Comparison of ENCODE assay signal across 23 cellular contexts in genomic region chr21:46468110-46468774, GRCh38. TPM values are rescaled to one million over a fixed set of nuclear protein-coding genes. Genes with fewer than 3 reads are reported as not detected.
DNase-seq lines count a peak whose midpoint lies in the region; ATAC-seq and TF ChIP-seq lines count a peak whose summit lies in the region.
"Had no signal": no experiment of that assay in that cellular context is flagged by ENCODE, and none has a peak within 500 bp of the region (broad histone marks: within the 10 kb centered on the region; RNA-seq: fewer than 3 reads in every experiment).

No MANE protein-coding gene starts in this region.

- no peak overlapping the region for H3K4me3 Mint-ChIP-seq in central memory CD8-positive, alpha-beta T cell
- no peak overlapping the region for H3K4me3 Mint-ChIP-seq in osteocyte (ENCODE audit: unreplicated experiment)
- H3K4me3 Mint-ChIP-seq: activated T-helper 1 cell treated with anti-CD3 and anti-CD28 coated beads, Interleukin-12 subunit alpha, Interleukin-12 subunit beta, Interleukin-2, Interleukin-4 antibody, amounts not matched to agents 30 ng/mL and 10 ng/mL and 1 ng/mL, durations not matched to agents 14 hours and 24 hours and 36 hours had no signal

- H3K27ac Mint-ChIP-seq in activated naive CD4-positive, alpha-beta T cell treated with anti-CD3 and anti-CD28 coated beads, Interleukin-2, amount 50 U/mL, for 72 hours = no peak overlapping the region
- H3K27ac Mint-ChIP-seq in central memory CD8-positive, alpha-beta T cell (ENCODE audit: low read depth) = peak overlapping the region; percentile 10
- H3K27ac Mint-ChIP-seq in osteocyte (ENCODE audit: unreplicated experiment) = peak overlapping the region; percentile 20
- H3K27ac Mint-ChIP-seq: activated T-helper 1 cell treated with anti-CD3 and anti-CD28 coated beads, Interleukin-12 subunit alpha, Interleukin-12 subunit beta, Interleukin-2, Interleukin-4 antibody, amounts not matched to agents 30 ng/mL and 10 ng/mL and 1 ng/mL, durations not matched to agents 14 hours and 24 hours and 36 hours had no signal

- no peaks in the 10 kb centered on the region; the same call in 1 of the 2 replicates for H3K4me1 ChIP-seq in HEK293 (ENCODE audit: control insufficient read depth, insufficient read depth, low read length)

- no peaks in the 10 kb centered on the region for H3K27me3 Mint-ChIP-seq in central memory CD8-positive, alpha-beta T cell
- H3K27me3 Mint-ChIP-seq in osteocyte (ENCODE audit: unreplicated experiment) = no peaks in the 10 kb centered on the region

- no peak overlapping the region for H3K4me3 ChIP-seq in HEK293 (ENCODE audit: low read depth, low read length)
- H3K4me3 ChIP-seq: coronary artery, tibial nerve had no signal

- H3K36me3 Mint-ChIP-seq in activated naive CD4-positive, alpha-beta T cell treated with anti-CD3 and anti-CD28 coated beads, Interleukin-2, amount 50 U/mL, for 72 hours = peaks cover 0 to 12% of the 10 kb centered on the region in 2 donors
- peaks cover 14% of the 10 kb centered on the region for H3K36me3 Mint-ChIP-seq in central memory CD8-positive, alpha-beta T cell (ENCODE audit: insufficient read depth)
- H3K36me3 Mint-ChIP-seq in osteocyte (ENCODE audit: unreplicated experiment) = peaks cover 9% of the 10 kb centered on the region

- H3K27ac ChIP-seq in HEK293 (ENCODE audit: extremely low read depth, low read depth, low read length) = no peak overlapping the region
- H3K27ac ChIP-seq: coronary artery, KMS-11, neutrophil, tibial nerve had no signal

- TF ChIP-seq CTCF in HEK293 (tag by site-specific recombination; IDR thresholded peaks at IDR 0.05) = no peak
- TF ChIP-seq CTCF in osteocyte (IDR thresholded peaks at IDR 0.05) = no peak

- peak; percentile 86 to 93 for ATAC-seq in activated naive CD4-positive, alpha-beta T cell treated with anti-CD3 and anti-CD28 coated beads, Interleukin-2, amount 50 U/mL, for 72 hours
- ATAC-seq in central memory CD8-positive, alpha-beta T cell (replicated peaks; ENCODE audit: extremely low read depth, poor library complexity, severe bottlenecking) = no peak
- ATAC-seq: Panc1, right cardiac atrium, SK-N-SH treated with all-trans-retinoic acid at 6 μM for 48 hours had no signal

- H3K36me3 ChIP-seq in HEK293 (ENCODE audit: control insufficient read depth in 2 of 2, insufficient read depth in 1 of 2, low read length in 2 of 2) = peaks cover 3 to 8% of the 10 kb centered on the region in 2 experiments; a peak in 2 of 3 replicates

- DNase-seq in activated naive CD4-positive, alpha-beta T cell treated with anti-CD3 and anti-CD28 coated beads, Interleukin-2, amount 50 U/mL, for 72 hours (ENCODE audit: low spot score in 2 of 2) = no peak
- no peak for DNase-seq in activated naive CD4-positive, alpha-beta T cell treated with Interleukin-2 at 50 U/mL for 16 hours
- DNase-seq in central memory CD8-positive, alpha-beta T cell (ENCODE audit: low spot score in 2 of 2) = no peak
- DNase-seq in osteocyte (ENCODE audit: extremely low spot score, unreplicated experiment) (no peak), NCI-H82 (lab: John Stamatoyannopoulos, UW) (no peak), NCI-H187 (lab: John Stamatoyannopoulos, UW) (no peak)
- DNase-seq: activated CD4-positive, alpha-beta T cell treated with anti-CD3 and anti-CD28 coated beads for 1 hour; COR-L47; erythroblast; H7; NCI-H1417 treated with DMSO at 0.1 percent for 48 hours; NCI-H2081; NCI-H526 treated with DMSO at 0.1 percent for 48 hours; right cardiac atrium; Right ventricle myocardium superior had no signal

- CTCF ChIA-PET in HEK293 (lab: Yijun Ruan, JAX) = no interaction called here

- peaks cover 37% of the 10 kb centered on the region for H3K4me1 Mint-ChIP-seq in central memory CD8-positive, alpha-beta T cell
- peaks cover 3% of the 10 kb centered on the region for H3K4me1 Mint-ChIP-seq in osteocyte (ENCODE audit: unreplicated experiment)

- H3K9me3 ChIP-seq in HEK293 (ENCODE audit: control insufficient read depth, insufficient read depth, low read depth, low read length) = no peaks in the 10 kb centered on the region
- H3K9me3 ChIP-seq: neutrophil, tibial nerve had no signal

- POLR2A ChIA-PET in HEK293 (lab: Yijun Ruan, JAX) = interaction anchor here (0.6 to 2.6 kb wide), 2 partner anchors 11 to 513 kb away, joined by 4 to 8 read pairs; no protein-coding TSS in a partner anchor

- H3K9me3 Mint-ChIP-seq in activated naive CD4-positive, alpha-beta T cell treated with anti-CD3 and anti-CD28 coated beads, Interleukin-2, amount 50 U/mL, for 72 hours = peaks cover 0 to 5% of the 10 kb centered on the region in 2 donors
- H3K9me3 Mint-ChIP-seq in central memory CD8-positive, alpha-beta T cell = no peaks in the 10 kb centered on the region
- no peaks in the 10 kb centered on the region for H3K9me3 Mint-ChIP-seq in osteocyte (ENCODE audit: unreplicated experiment)
- H3K9me3 Mint-ChIP-seq: activated T-helper 1 cell treated with anti-CD3 and anti-CD28 coated beads, Interleukin-12 subunit alpha, Interleukin-12 subunit beta, Interleukin-2, Interleukin-4 antibody, amounts not matched to agents 30 ng/mL and 10 ng/mL and 1 ng/mL, durations not matched to agents 14 hours and 24 hours and 36 hours had no signal

TF ChIP-seq in HEK293, 187 proteins besides CTCF, POLR2A, EP300 and RAD21 (continues in another document):
- no peak for TF ChIP-seq ZNF571 (tag by site-specific recombination; IDR thresholded peaks at IDR 0.05)
- TF ChIP-seq ZNF362 (tag by site-specific recombination; IDR thresholded peaks at IDR 0.05) = peak; percentile 77
- no peak for TF ChIP-seq ZNF76 (tag by site-specific recombination; IDR thresholded peaks at IDR 0.05; ENCODE audit: borderline replicate concordance, low read depth)
- TF ChIP-seq KLF10 (tag by site-specific recombination; IDR thresholded peaks at IDR 0.05) = no peak
- no peak for TF ChIP-seq ZNF114 (tag by site-specific recombination; IDR thresholded peaks at IDR 0.05)
- TF ChIP-seq ZNF629 (tag by site-specific recombination; IDR thresholded peaks at IDR 0.05) = no peak
- no peak for TF ChIP-seq ZNF221 (tag by site-specific recombination; IDR thresholded peaks at IDR 0.05; ENCODE audit: borderline replicate concordance)
- no peak for TF ChIP-seq ATF2 (tag by site-specific recombination; IDR thresholded peaks at IDR 0.05; ENCODE audit: low read depth)
- TF ChIP-seq ZNF394 (tag by site-specific recombination; IDR thresholded peaks at IDR 0.05; ENCODE audit: borderline replicate concordance) = peak; percentile 49; the same call in 1 of the 2 replicates
- no peak for TF ChIP-seq ZNF398 (tag by site-specific recombination; IDR thresholded peaks at IDR 0.05)
- peak; percentile 34; the same call in 1 of the 2 replicates for TF ChIP-seq KLF9 (tag by site-specific recombination; IDR thresholded peaks at IDR 0.05; ENCODE audit: low read depth)
- no peak for TF ChIP-seq ZNF214 (tag by site-specific recombination; IDR thresholded peaks at IDR 0.05; ENCODE audit: borderline replicate concordance)
- TF ChIP-seq KLF1 (tag by site-specific recombination; IDR thresholded peaks at IDR 0.05) = peak; percentile 76
- no peak for TF ChIP-seq PRDM6 (tag by site-specific recombination; IDR thresholded peaks at IDR 0.05)

RNA-seq across cellular contexts. Expression of gene DIP2A, which starts 9.6 kb away (rescaled TPM):
- total RNA-seq in activated naive CD4-positive, alpha-beta T cell treated with anti-CD3 and anti-CD28 coated beads, Interleukin-2, amount 50 U/mL, for 72 hours = 10 to 100 TPM; 42.4 to 60.1 TPM
- total RNA-seq in osteocyte = 39.2 and 43.0 TPM in 2 replicates

Comparison
In these comparisons a context has a peak if more than half of its experiments do, and no peak if none do; other contexts are left out.
1. H3K27ac Mint-ChIP-seq: peak in central memory CD8-positive, alpha-beta T cell (single experiment) and osteocyte (single experiment); none in activated naive CD4-positive, alpha-beta T cell treated with anti-CD3 and anti-CD28 coated beads, Interleukin-2, amount 50 U/mL, for 72 hours (0 of 2).